Comparison of ENCODE assay signal across 2 cellular contexts in the genomic region with DNA sequence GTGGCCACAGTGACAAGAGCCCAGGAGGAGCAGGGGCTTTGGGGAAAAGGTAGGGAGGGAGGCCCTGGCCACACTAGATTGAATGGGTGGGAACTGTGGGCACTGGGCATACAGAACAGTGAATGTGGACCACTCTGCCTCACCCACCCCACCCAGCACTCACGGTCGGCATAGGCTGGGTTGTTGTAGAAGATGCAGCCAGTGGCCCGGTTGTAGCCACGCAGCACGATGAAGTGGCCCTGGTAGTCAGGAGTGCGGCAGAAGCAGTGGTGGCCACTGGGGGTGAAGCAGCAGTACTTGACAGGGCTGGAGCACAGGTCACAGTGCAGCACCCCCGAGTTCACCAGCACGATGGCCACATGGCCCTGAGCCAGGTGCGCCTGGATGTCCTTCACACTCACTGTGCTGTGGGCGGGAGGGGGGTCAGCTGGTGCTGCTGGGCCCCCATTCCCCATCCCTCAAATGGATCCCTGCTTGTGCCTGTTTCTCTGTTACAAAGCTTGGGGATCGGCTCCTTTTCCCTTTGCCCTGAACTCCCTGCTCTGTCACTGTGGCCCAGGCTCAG.
A peak's percentile ranks its signal among the peaks of the same experiment; 100 is the strongest.
TF ChIP-seq lines count a peak whose summit lies in the region.

No MANE protein-coding gene starts in this region.

TF ChIP-seq in IMR-90, 13 proteins besides CTCF, POLR2A, EP300 and RAD21:
- no peak for TF ChIP-seq RCOR1 (IDR thresholded peaks at IDR 0.05; ENCODE audit: insufficient replicate concordance, low read length)
- TF ChIP-seq CHD1 (IDR thresholded peaks at IDR 0.05; ENCODE audit: low read depth, low read length), result no peak
- no peak for TF ChIP-seq BHLHE40 (IDR thresholded peaks at IDR 0.05; ENCODE audit: low read depth, low read length)
- TF ChIP-seq NFE2L2 (IDR thresholded peaks at IDR 0.05; ENCODE audit: low read depth, low read length), result no peak
- no peak for TF ChIP-seq MAZ (IDR thresholded peaks at IDR 0.05; ENCODE audit: borderline replicate concordance, low read depth, low read length)
- TF ChIP-seq CEBPB (IDR thresholded peaks at IDR 0.05; ENCODE audit: low read depth, low read length), result no peak
- no peak for TF ChIP-seq MXI1 (IDR thresholded peaks at IDR 0.05; ENCODE audit: borderline replicate concordance, low read depth, low read length)
- TF ChIP-seq RFX5 (IDR thresholded peaks at IDR 0.05; ENCODE audit: low read depth, low read length), result no peak
- TF ChIP-seq, protein P1, sequence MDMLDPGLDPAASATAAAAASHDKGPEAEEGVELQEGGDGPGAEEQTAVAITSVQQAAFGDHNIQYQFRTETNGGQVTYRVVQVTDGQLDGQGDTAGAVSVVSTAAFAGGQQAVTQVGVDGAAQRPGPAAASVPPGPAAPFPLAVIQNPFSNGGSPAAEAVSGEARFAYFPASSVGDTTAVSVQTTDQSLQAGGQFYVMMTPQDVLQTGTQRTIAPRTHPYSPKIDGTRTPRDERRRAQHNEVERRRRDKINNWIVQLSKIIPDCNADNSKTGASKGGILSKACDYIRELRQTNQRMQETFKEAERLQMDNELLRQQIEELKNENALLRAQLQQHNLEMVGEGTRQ (IDR thresholded peaks at IDR 0.05; ENCODE audit: low read depth, low read length), result no peak
- no peak for TF ChIP-seq SMC3 (IDR thresholded peaks at IDR 0.05; ENCODE audit: low read depth, low read length)
- TF ChIP-seq FOS (IDR thresholded peaks at IDR 0.05; ENCODE audit: low read depth, low read length), result no peak
- no peak for TF ChIP-seq MAFK (IDR thresholded peaks at IDR 0.05; ENCODE audit: low read depth, low read length)
- TF ChIP-seq, protein P2, sequence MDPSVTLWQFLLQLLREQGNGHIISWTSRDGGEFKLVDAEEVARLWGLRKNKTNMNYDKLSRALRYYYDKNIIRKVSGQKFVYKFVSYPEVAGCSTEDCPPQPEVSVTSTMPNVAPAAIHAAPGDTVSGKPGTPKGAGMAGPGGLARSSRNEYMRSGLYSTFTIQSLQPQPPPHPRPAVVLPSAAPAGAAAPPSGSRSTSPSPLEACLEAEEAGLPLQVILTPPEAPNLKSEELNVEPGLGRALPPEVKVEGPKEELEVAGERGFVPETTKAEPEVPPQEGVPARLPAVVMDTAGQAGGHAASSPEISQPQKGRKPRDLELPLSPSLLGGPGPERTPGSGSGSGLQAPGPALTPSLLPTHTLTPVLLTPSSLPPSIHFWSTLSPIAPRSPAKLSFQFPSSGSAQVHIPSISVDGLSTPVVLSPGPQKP (IDR thresholded peaks at IDR 0.05; ENCODE audit: borderline replicate concordance, low read depth, low read length), result no peak

TF ChIP-seq in liver, 16 proteins besides CTCF, POLR2A, EP300 and RAD21:
- TF ChIP-seq JUND (IDR thresholded peaks at IDR 0.05), result peak in 1 of 2 donors; percentile 10
- TF ChIP-seq RXRA (IDR thresholded peaks at IDR 0.05), result peak; percentile 93 to 98
- TF ChIP-seq TAF1 (conservative IDR thresholded peaks at IDR 0.05), result no peak
- TF ChIP-seq SP1 (IDR thresholded peaks at IDR 0.05), result peak; percentile 52
- TF ChIP-seq HNF4A (conservative IDR thresholded peaks at IDR 0.05), result peak; percentile 66 to 78
